Comparison of ENCODE assay signal across 1 cellular context in the genomic region with DNA sequence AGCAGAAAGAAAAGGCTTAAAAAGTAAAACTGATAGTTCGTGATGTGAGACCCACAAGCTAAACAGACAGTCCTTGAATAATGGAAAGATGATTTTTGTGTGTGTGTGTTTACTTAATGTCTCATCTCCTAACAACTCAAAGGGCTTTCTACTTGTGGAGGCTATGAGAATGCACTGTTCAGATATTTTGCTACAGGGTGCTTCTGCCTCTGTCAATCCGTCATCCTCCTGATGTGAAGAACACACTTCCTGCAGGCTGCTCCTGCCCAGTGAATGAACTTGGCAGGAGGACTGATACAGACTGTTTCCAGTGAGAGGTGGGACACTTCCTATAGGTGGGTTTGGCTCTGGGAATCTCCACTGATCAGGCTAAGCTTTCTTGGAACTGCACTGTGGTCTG.
TF ChIP-seq lines count a peak whose summit lies in the region.

No MANE protein-coding gene starts in this region.

TF ChIP-seq in GM23338, 12 proteins besides CTCF, POLR2A, EP300 and RAD21:
- TF ChIP-seq JUNB (IDR thresholded peaks at IDR 0.05; ENCODE audit: unreplicated experiment) (no peak), STAT1 (IDR thresholded peaks at IDR 0.05; ENCODE audit: unreplicated experiment) (no peak), POLR2AphosphoS5 (IDR thresholded peaks at IDR 0.05; ENCODE audit: low read depth) (no peak), NANOG (IDR thresholded peaks at IDR 0.05; ENCODE audit: borderline replicate concordance) (no peak), ZNF331 (CRISPR knock-in tag; IDR thresholded peaks at IDR 0.05; ENCODE audit: low read depth) (no peak), CREB1 (CRISPR knock-in tag; IDR thresholded peaks at IDR 0.05; ENCODE audit: low read depth) (no peak), EZH2phosphoT487 (IDR thresholded peaks at IDR 0.05; ENCODE audit: unreplicated experiment) (no peak), ZNF114 (CRISPR knock-in tag; IDR thresholded peaks at IDR 0.05) (no peak), EZH2 (IDR thresholded peaks at IDR 0.05; ENCODE audit: low read depth, unreplicated experiment) (no peak)
- TF ChIP-seq, protein P1, sequence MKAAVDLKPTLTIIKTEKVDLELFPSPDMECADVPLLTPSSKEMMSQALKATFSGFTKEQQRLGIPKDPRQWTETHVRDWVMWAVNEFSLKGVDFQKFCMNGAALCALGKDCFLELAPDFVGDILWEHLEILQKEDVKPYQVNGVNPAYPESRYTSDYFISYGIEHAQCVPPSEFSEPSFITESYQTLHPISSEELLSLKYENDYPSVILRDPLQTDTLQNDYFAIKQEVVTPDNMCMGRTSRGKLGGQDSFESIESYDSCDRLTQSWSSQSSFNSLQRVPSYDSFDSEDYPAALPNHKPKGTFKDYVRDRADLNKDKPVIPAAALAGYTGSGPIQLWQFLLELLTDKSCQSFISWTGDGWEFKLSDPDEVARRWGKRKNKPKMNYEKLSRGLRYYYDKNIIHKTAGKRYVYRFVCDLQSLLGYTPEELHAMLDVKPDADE (IDR thresholded peaks at IDR 0.05): no peak
- TF ChIP-seq, protein P2, sequence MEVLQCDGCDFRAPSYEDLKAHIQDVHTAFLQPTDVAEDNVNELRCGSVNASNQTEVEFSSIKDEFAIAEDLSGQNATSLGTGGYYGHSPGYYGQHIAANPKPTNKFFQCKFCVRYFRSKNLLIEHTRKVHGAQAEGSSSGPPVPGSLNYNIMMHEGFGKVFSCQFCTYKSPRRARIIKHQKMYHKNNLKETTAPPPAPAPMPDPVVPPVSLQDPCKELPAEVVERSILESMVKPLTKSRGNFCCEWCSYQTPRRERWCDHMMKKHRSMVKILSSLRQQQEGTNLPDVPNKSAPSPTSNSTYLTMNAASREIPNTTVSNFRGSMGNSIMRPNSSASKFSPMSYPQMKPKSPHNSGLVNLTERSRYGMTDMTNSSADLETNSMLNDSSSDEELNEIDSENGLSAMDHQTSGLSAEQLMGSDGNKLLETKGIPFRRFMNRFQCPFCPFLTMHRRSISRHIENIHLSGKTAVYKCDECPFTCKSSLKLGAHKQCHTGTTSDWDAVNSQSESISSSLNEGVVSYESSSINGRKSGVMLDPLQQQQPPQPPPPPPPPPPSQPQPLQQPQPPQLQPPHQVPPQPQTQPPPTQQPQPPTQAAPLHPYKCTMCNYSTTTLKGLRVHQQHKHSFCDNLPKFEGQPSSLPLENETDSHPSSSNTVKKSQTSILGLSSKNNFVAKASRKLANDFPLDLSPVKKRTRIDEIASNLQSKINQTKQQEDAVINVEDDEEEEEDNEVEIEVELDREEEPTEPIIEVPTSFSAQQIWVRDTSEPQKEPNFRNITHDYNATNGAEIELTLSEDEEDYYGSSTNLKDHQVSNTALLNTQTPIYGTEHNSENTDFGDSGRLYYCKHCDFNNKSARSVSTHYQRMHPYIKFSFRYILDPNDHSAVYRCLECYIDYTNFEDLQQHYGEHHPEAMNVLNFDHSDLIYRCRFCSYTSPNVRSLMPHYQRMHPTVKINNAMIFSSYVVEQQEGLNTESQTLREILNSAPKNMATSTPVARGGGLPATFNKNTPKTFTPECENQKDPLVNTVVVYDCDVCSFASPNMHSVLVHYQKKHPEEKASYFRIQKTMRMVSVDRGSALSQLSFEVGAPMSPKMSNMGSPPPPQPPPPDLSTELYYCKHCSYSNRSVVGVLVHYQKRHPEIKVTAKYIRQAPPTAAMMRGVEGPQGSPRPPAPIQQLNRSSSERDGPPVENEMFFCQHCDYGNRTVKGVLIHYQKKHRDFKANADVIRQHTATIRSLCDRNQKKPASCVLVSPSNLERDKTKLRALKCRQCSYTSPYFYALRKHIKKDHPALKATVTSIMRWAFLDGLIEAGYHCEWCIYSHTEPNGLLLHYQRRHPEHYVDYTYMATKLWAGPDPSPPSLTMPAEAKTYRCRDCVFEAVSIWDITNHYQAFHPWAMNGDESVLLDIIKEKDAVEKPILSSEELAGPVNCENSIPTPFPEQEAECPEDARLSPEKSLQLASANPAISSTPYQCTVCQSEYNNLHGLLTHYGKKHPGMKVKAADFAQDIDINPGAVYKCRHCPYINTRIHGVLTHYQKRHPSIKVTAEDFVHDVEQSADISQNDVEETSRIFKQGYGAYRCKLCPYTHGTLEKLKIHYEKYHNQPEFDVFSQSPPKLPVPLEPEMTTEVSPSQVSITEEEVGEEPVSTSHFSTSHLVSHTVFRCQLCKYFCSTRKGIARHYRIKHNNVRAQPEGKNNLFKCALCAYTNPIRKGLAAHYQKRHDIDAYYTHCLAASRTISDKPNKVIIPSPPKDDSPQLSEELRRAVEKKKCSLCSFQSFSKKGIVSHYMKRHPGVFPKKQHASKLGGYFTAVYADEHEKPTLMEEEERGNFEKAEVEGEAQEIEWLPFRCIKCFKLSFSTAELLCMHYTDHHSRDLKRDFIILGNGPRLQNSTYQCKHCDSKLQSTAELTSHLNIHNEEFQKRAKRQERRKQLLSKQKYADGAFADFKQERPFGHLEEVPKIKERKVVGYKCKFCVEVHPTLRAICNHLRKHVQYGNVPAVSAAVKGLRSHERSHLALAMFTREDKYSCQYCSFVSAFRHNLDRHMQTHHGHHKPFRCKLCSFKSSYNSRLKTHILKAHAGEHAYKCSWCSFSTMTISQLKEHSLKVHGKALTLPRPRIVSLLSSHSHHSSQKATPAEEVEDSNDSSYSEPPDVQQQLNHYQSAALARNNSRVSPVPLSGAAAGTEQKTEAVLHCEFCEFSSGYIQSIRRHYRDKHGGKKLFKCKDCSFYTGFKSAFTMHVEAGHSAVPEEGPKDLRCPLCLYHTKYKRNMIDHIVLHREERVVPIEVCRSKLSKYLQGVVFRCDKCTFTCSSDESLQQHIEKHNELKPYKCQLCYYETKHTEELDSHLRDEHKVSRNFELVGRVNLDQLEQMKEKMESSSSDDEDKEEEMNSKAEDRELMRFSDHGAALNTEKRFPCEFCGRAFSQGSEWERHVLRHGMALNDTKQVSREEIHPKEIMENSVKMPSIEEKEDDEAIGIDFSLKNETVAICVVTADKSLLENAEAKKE (CRISPR knock-in tag; IDR thresholded peaks at IDR 0.05): no peak
- TF ChIP-seq, protein P3, sequence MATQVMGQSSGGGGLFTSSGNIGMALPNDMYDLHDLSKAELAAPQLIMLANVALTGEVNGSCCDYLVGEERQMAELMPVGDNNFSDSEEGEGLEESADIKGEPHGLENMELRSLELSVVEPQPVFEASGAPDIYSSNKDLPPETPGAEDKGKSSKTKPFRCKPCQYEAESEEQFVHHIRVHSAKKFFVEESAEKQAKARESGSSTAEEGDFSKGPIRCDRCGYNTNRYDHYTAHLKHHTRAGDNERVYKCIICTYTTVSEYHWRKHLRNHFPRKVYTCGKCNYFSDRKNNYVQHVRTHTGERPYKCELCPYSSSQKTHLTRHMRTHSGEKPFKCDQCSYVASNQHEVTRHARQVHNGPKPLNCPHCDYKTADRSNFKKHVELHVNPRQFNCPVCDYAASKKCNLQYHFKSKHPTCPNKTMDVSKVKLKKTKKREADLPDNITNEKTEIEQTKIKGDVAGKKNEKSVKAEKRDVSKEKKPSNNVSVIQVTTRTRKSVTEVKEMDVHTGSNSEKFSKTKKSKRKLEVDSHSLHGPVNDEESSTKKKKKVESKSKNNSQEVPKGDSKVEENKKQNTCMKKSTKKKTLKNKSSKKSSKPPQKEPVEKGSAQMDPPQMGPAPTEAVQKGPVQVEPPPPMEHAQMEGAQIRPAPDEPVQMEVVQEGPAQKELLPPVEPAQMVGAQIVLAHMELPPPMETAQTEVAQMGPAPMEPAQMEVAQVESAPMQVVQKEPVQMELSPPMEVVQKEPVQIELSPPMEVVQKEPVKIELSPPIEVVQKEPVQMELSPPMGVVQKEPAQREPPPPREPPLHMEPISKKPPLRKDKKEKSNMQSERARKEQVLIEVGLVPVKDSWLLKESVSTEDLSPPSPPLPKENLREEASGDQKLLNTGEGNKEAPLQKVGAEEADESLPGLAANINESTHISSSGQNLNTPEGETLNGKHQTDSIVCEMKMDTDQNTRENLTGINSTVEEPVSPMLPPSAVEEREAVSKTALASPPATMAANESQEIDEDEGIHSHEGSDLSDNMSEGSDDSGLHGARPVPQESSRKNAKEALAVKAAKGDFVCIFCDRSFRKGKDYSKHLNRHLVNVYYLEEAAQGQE (IDR thresholded peaks at IDR 0.05; ENCODE audit: unreplicated experiment): no peak
